Comparison of ENCODE assay signal across 8 cellular contexts in genomic region chrX:153609917-153610833, GRCh38. TPM values are rescaled to one million over a fixed set of nuclear protein-coding genes. Genes with fewer than 3 reads are reported as not detected.
DNase-seq lines count a peak whose midpoint lies in the region; TF ChIP-seq lines count a peak whose summit lies in the region.

No MANE protein-coding gene starts in this region.

- no peak overlapping the region for H3K27ac Mint-ChIP-seq in activated naive CD8-positive, alpha-beta T cell treated with anti-CD3 and anti-CD28 coated beads for 36 hours

- DNase-seq in NCI-H2029 (lab: John Stamatoyannopoulos, UW) (peak; percentile 42), NCI-H2029 treated with DMSO at 0.1 percent for 48 hours (lab: John Stamatoyannopoulos, UW) (no peak), SKM-1 (lab: John Stamatoyannopoulos, UW; ENCODE audit: unreplicated experiment) (peak; percentile 4), cardiac muscle cell (ENCODE audit: low read depth in 1 of 2, low spot score in 1 of 2) (peak; percentile 75 to 79), pons (ENCODE audit: low spot score) (peak; percentile 47), tibial nerve (ENCODE audit: low spot score in 2 of 2) (peak; percentile 54 to 57)
- DNase-seq in Jurkat, Clone E6-1 (ENCODE audit: low read depth, low spot score): peak; percentile 57
- peak; percentile 75 for DNase-seq in activated naive CD8-positive, alpha-beta T cell treated with anti-CD3 and anti-CD28 coated beads for 36 hours

- WGBS in tibial nerve, 2 donors: 5 to 28% methylated on average over 17 to 22 of the region's 63 CpGs

- no peaks in the 10 kb centered on the region for H3K4me1 ChIP-seq in cardiac muscle cell (ENCODE audit: low read depth)
- H3K4me1 ChIP-seq in tibial nerve: peaks cover 0 to 16% (median 0%) of the 10 kb centered on the region in 4 donors

- H3K36me3 Mint-ChIP-seq in activated naive CD8-positive, alpha-beta T cell treated with anti-CD3 and anti-CD28 coated beads for 36 hours: no peaks in the 10 kb centered on the region

- H3K9me3 Mint-ChIP-seq in activated naive CD8-positive, alpha-beta T cell treated with anti-CD3 and anti-CD28 coated beads for 36 hours: peaks cover 1% of the 10 kb centered on the region

- no peak for TF ChIP-seq EP300 in tibial nerve (IDR thresholded peaks at IDR 0.05)

- TF ChIP-seq CTCF in cardiac muscle cell (IDR thresholded peaks at IDR 0.05; ENCODE audit: low read depth, low read length) (peak; percentile 72), tibial nerve (IDR thresholded peaks at IDR 0.05) (peak; percentile 68 to 85 (median 76))

- H3K4me3 Mint-ChIP-seq in activated naive CD8-positive, alpha-beta T cell treated with anti-CD3 and anti-CD28 coated beads for 36 hours: peak overlapping the region; percentile 51

- H3K9me3 ChIP-seq in cardiac muscle cell (ENCODE audit: low read depth): no peaks in the 10 kb centered on the region
- no peaks in the 10 kb centered on the region for H3K9me3 ChIP-seq in tibial nerve

- peak overlapping the region; percentile 16; the same call in 1 of the 2 replicates for H3K4me3 ChIP-seq in Jurkat, Clone E6-1 (ENCODE audit: low read length)
- H3K4me3 ChIP-seq in cardiac muscle cell: peak overlapping the region; percentile 33
- H3K4me3 ChIP-seq in tibial nerve: peak overlapping the region; percentile 19 to 57 (median 36)

- no peaks in the 10 kb centered on the region for H3K36me3 ChIP-seq in cardiac muscle cell
- no peaks in the 10 kb centered on the region for H3K36me3 ChIP-seq in tibial nerve

- H3K4me1 Mint-ChIP-seq in activated naive CD8-positive, alpha-beta T cell treated with anti-CD3 and anti-CD28 coated beads for 36 hours: peaks cover 5% of the 10 kb centered on the region

- no peak for TF ChIP-seq POLR2A in tibial nerve (IDR thresholded peaks at IDR 0.05)

- H3K27me3 ChIP-seq in cardiac muscle cell: peaks cover 54% of the 10 kb centered on the region
- H3K27me3 ChIP-seq in tibial nerve: peaks cover 0 to 13% of the 10 kb centered on the region in 2 donors

- H3K27me3 Mint-ChIP-seq in activated naive CD8-positive, alpha-beta T cell treated with anti-CD3 and anti-CD28 coated beads for 36 hours: no peaks in the 10 kb centered on the region

- H3K27ac ChIP-seq in cardiac muscle cell (no peak overlapping the region), tibial nerve (peak overlapping the region in 3 of 4 donors; percentile 56 to 80 (median 60))

RNA-seq across cellular contexts. Expression of gene CCNQ, which starts 11.2 kb away (rescaled TPM):
- 39.8 TPM for polyA plus RNA-seq in Jurkat, Clone E6-1 (2012; ENCODE audit: insufficient read depth, insufficient read length)
- 10 to 100 TPM; 24.8 to 25.5 TPM for total RNA-seq in activated naive CD8-positive, alpha-beta T cell treated with anti-CD3 and anti-CD28 coated beads for 36 hours
- 28.5 and 33.8 TPM in 2 replicates for total RNA-seq in cardiac muscle cell
- 36.8 and 37.0 TPM in 2 replicates for polyA plus RNA-seq in cardiac muscle cell
- total RNA-seq in tibial nerve: 10 to 100 TPM; 26.4 to 36.9 (median 32.2) TPM

RNA-seq across cellular contexts. Expression of gene DUSP9, which starts 36.8 kb away (rescaled TPM):
- 7.7 TPM for polyA plus RNA-seq in Jurkat, Clone E6-1 (2012; ENCODE audit: insufficient read depth, insufficient read length)
- total RNA-seq in activated naive CD8-positive, alpha-beta T cell treated with anti-CD3 and anti-CD28 coated beads for 36 hours: under 1 TPM; 0.08 to 0.23 TPM
- 5.4 and 8.7 TPM in 2 replicates for total RNA-seq in cardiac muscle cell
- 6.8 and 8.7 TPM in 2 replicates for polyA plus RNA-seq in cardiac muscle cell
- not detected for total RNA-seq in tibial nerve
